Comparison of ENCODE assay signal across 11 cellular contexts in the genomic region with DNA sequence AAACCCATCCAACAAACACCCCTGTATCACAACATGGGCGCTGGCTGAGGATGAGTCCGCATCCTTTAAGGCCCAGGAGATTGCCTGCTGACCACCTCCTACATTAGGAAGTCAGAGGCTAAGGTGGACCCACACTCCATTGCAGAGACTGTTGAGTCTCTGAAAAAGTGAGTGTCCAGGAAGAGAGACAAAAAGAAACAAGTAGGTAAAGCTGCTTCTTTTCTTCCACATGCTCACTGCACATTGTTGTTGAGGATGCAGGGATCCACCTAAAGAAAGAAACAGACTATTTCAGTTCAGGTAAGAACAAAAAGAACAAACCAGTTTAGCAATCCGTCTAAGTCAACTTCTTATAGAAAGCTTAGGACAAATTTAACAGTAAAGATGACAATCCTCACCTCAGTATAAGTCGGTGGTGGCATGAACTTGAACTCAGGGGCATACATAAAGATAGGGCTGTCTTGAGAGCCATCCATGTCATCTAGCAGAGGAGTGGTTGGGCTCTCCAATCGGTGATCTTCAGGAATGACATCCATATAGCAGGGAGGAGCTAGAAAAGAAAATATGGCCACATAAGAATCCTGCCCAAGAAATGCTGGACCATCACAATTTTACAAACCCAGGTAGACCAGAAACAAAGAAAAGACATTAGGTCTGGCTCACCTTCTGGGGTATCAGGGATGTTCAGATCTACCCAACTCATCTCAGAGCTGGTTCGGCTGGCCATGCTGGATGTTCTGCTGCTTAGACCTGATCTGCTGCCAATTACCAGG. TPM values are rescaled to one million over a fixed set of nuclear protein-coding genes. Genes with fewer than 3 reads are reported as not detected.
DNase-seq lines count a peak whose midpoint lies in the region; ATAC-seq and TF ChIP-seq lines count a peak whose summit lies in the region.
"Had no signal": no experiment of that assay in that cellular context is flagged by ENCODE, and none has a peak within 500 bp of the region (broad histone marks: within the 10 kb centered on the region; RNA-seq: fewer than 3 reads in every experiment).

No MANE protein-coding gene starts in this region.

- no peaks in the 10 kb centered on the region for H3K9me3 ChIP-seq in skeletal muscle tissue (ENCODE audit: control insufficient read depth in 3 of 3, low read length in 3 of 3)

- H3K36me3 Mint-ChIP-seq in WTC11 = peaks cover 41% of the 10 kb centered on the region

- peak overlapping the region; percentile 99 for H3K4me3 ChIP-seq in fibroblast of villous mesenchyme (ENCODE audit: low read depth, low read length)
- H3K4me3 ChIP-seq in skeletal muscle tissue (ENCODE audit: low read length in 3 of 3) = peak overlapping the region; percentile 92 to 97 (median 93)

- TF ChIP-seq CTCF in WTC11 (IDR thresholded peaks at IDR 0.05) (no peak), fibroblast of villous mesenchyme (IDR thresholded peaks at IDR 0.05; ENCODE audit: insufficient read depth, low read depth, low read length) (no peak)

- POLR2A ChIA-PET in WTC11 (lab: Charles Lee) = interaction anchor here (1.3 kb wide), 1 partner anchor 14 kb away, joined by 5 read pairs; no protein-coding TSS in a partner anchor

- no peak for DNase-seq in WTC11 (ENCODE audit: low spot score)
- no peak for DNase-seq in fibroblast of villous mesenchyme (ENCODE audit: low read depth)
- DNase-seq in epidermal melanocyte (ENCODE audit: insufficient read length, low spot score) = no peak
- no peak for DNase-seq in nucleus accumbens (lab: John Stamatoyannopoulos, UW)
- DNase-seq in activated gamma-delta T cell treated with Interleukin-2 at 50 U/mL for 16 hours = no peak
- no peak for DNase-seq in occipital lobe (lab: John Stamatoyannopoulos, UW)

- peaks cover 37 to 39% (median 39%) of the 10 kb centered on the region in 3 donors for H3K36me3 ChIP-seq in skeletal muscle tissue (ENCODE audit: control insufficient read depth in 3 of 3, insufficient read depth in 3 of 3, low read length in 3 of 3)

- H3K9me3 Mint-ChIP-seq in WTC11 = no peaks in the 10 kb centered on the region

- CTCF ChIA-PET in WTC11 (lab: Charles Lee) = interaction anchor here (0.8 to 1.3 kb wide), 2 partner anchors 14 to 16 kb away, joined by 3 read pairs; no protein-coding TSS in a partner anchor

- H3K4me1 ChIP-seq in skeletal muscle tissue (ENCODE audit: control insufficient read depth in 3 of 3, insufficient read depth in 3 of 3, low read length in 3 of 3) = peaks cover 27 to 36% (median 29%) of the 10 kb centered on the region in 3 donors

- H3K27ac ChIP-seq in skeletal muscle tissue (ENCODE audit: low read depth, low read length) = peak overlapping the region; percentile 99

- peak overlapping the region; percentile 94 to 97 (median 95) for H3K9ac ChIP-seq in skeletal muscle tissue (ENCODE audit: low read depth in 1 of 3, low read length in 3 of 3)

- ATAC-seq in WTC11 = no peak

- H3K4me1 Mint-ChIP-seq in WTC11 = peaks cover 69% of the 10 kb centered on the region

- H3K27me3 ChIP-seq in skeletal muscle tissue (ENCODE audit: control insufficient read depth in 3 of 3, insufficient read depth in 3 of 3, low read length in 3 of 3) = no peaks in the 10 kb centered on the region

- TF ChIP-seq POLR2A in GM19193 (IDR thresholded peaks at IDR 0.05; ENCODE audit: extremely low read depth, insufficient read depth, insufficient read length) = peak; percentile 22

- peak overlapping the region; percentile 75 for H3K27ac Mint-ChIP-seq in WTC11

- H3K4me3 Mint-ChIP-seq in WTC11 = peak overlapping the region; percentile 98

- no peaks in the 10 kb centered on the region for H3K27me3 Mint-ChIP-seq in WTC11 (ENCODE audit: low read depth)

TF ChIP-seq in WTC11, 78 proteins besides CTCF, POLR2A, EP300 and RAD21:
- TF ChIP-seq GTF2I (CRISPR knock-in tag; conservative IDR thresholded peaks at IDR 0.05) = no peak
- TF ChIP-seq ESRRA (CRISPR knock-in tag; IDR thresholded peaks at IDR 0.05; ENCODE audit: borderline replicate concordance) = no peak
- TF ChIP-seq KAT7 (CRISPR knock-in tag; IDR thresholded peaks at IDR 0.05; ENCODE audit: borderline replicate concordance) = no peak
- no peak for TF ChIP-seq TP53 (CRISPR knock-in tag; IDR thresholded peaks at IDR 0.05)
- TF ChIP-seq ZNF423 (CRISPR knock-in tag; IDR thresholded peaks at IDR 0.05) = no peak
TF ChIP-seq in WTC11: peak in this region for 0.

RNA-seq across cellular contexts. Expression of a gene that starts 2.6 kb away (rescaled TPM):
- total RNA-seq in WTC11 (2021) = 56.7 to 76.8 TPM (median 73.8 TPM) in 3 replicates
- total RNA-seq in fibroblast of villous mesenchyme = 69.5 and 205 TPM in 2 replicates
- total RNA-seq in skeletal muscle tissue = 536 TPM
- 317 TPM for total RNA-seq in occipital lobe

RNA-seq across cellular contexts. Expression of a gene that starts 27.7 kb away (rescaled TPM):
- total RNA-seq in WTC11 (2021) (0.23 to 0.50 TPM (median 0.31 TPM) in 3 replicates), fibroblast of villous mesenchyme (not detected in 2 replicates), skeletal muscle tissue (439 TPM), occipital lobe (not detected)
- total RNA-seq: H4; renal cortical epithelial cell; T-helper 1 cell treated with Interleukin-12 subunit alpha and Interleukin-12 subunit beta and Interleukin-4 antibody, amounts not matched to agents 30 ng/mL and 1 ng/mL, for 36 hours had no signal

RNA-seq across cellular contexts. Expression of a gene that starts 29.3 kb away (rescaled TPM):
- total RNA-seq in WTC11 (2021) (3.8 to 8.3 TPM (median 6.7 TPM) in 3 replicates), fibroblast of villous mesenchyme (11.2 and 14.8 TPM in 2 replicates), skeletal muscle tissue (17.7 TPM), occipital lobe (16.2 TPM)

RNA-seq across cellular contexts. Expression of a gene that starts 29.4 kb away (rescaled TPM):
- total RNA-seq in WTC11 (2021) (0.21 to 0.44 TPM (median 0.22 TPM) in 3 replicates), fibroblast of villous mesenchyme (1.3 and 1.6 TPM in 2 replicates), skeletal muscle tissue (under 0.01 TPM), occipital lobe (2.2 TPM)

RNA-seq across cellular contexts. Expression of a gene that starts 36.0 kb away (rescaled TPM):
- 3.0 to 3.8 TPM (median 3.8 TPM) in 3 replicates for total RNA-seq in WTC11 (2021)
- total RNA-seq in fibroblast of villous mesenchyme = 31.6 and 40.2 TPM in 2 replicates
- 16.2 TPM for total RNA-seq in skeletal muscle tissue
- total RNA-seq in occipital lobe = 22.1 TPM

Comparison
In these comparisons a context has a peak if more than half of its experiments do, and no peak if none do; other contexts are left out.
1. RNA of a gene that starts 27.7 kb away (total RNA-seq): 439 TPM in skeletal muscle tissue (single experiment); 0.23 to 0.50 TPM in WTC11, not detected in fibroblast of villous mesenchyme and not detected in occipital lobe (single experiment); every median in the first group is over 100 times any median in the second.